18 cellular contexts compared by ENCODE assay signal in the genomic region with DNA sequence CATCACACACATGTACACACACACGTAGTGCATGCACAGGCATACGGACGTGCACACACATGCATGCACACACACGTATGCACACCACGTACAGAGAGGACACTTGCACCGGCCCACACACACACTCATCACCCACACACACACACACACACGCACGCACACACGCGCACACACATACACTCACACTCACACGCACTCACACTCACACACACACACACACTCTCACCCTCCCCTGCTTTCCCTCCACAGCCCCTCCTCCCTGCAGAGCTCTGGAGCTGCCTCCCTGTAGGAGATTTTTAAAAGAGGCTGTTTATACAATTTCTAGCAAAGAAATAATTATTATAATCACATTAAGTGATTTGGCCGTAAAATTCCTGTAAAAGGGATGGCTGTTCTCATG. TPM values are rescaled to one million over a fixed set of nuclear protein-coding genes. Genes with fewer than 3 reads are reported as not detected.
DNase-seq lines count a peak whose midpoint lies in the region; ATAC-seq and TF ChIP-seq lines count a peak whose summit lies in the region.
"Had no signal": no experiment of that assay in that cellular context is flagged by ENCODE, and none has a peak within 500 bp of the region (broad histone marks: within the 10 kb centered on the region; RNA-seq: fewer than 3 reads in every experiment).

No MANE protein-coding gene starts in this region.

- no peak overlapping the region for H3K4me3 Mint-ChIP-seq in activated CD8-positive, alpha-beta memory T cell treated with anti-CD3 and anti-CD28 coated beads, Interleukin-2, amount 10 ng/mL, durations not matched to agents 7 days and 5 days
- H3K4me3 Mint-ChIP-seq: mesothelial cell of epicardium; stimulated activated naive CD8-positive, alpha-beta T cell treated with anti-CD3 and anti-CD28 coated beads, Interleukin-15, amount 100 ng/mL, for 72 hours had no signal

- peak overlapping the region; percentile 12 for H3K4me2 ChIP-seq in smooth muscle cell

- ATAC-seq in upper lobe of right lung, result no peak
- no peak for ATAC-seq in activated CD8-positive, alpha-beta memory T cell treated with anti-CD3 and anti-CD28 coated beads, Interleukin-2, amount 10 ng/mL, durations not matched to agents 7 days and 5 days
- ATAC-seq: activated CD4-positive, CD25-positive, alpha-beta regulatory T cell treated with anti-CD3 and anti-CD28 coated beads, Interleukin-2, amount 50 U/mL, for 24 hours; K562; stimulated activated naive CD8-positive, alpha-beta T cell treated with anti-CD3 and anti-CD28 coated beads, Interleukin-15, amount 100 ng/mL, for 72 hours had no signal

- H4K20me1 ChIP-seq in smooth muscle cell (ENCODE audit: low read depth), result no peaks in the 10 kb centered on the region

- H3K9me3 ChIP-seq in HUES48 (ENCODE audit: control insufficient read depth, insufficient read depth, low read length), result no peaks in the 10 kb centered on the region
- no peaks in the 10 kb centered on the region for H3K9me3 ChIP-seq in smooth muscle cell (replicated peaks; ENCODE audit: low read depth)
- H3K9me3 ChIP-seq in upper lobe of right lung, result no peaks in the 10 kb centered on the region
- H3K9me3 ChIP-seq: SJSA1 had no signal

- H3K27ac ChIP-seq in HUES48 (ENCODE audit: low read depth, low read length), result peak overlapping the region; percentile 75
- H3K27ac ChIP-seq in smooth muscle cell (ENCODE audit: low read depth), result no peak overlapping the region
- no peak overlapping the region for H3K27ac ChIP-seq in upper lobe of right lung
- H3K27ac ChIP-seq: SJSA1 had no signal

- H3K27ac Mint-ChIP-seq in activated CD8-positive, alpha-beta memory T cell treated with anti-CD3 and anti-CD28 coated beads, Interleukin-2, amount 10 ng/mL, durations not matched to agents 7 days and 5 days, result no peak overlapping the region
- H3K27ac Mint-ChIP-seq: stimulated activated naive CD8-positive, alpha-beta T cell treated with anti-CD3 and anti-CD28 coated beads, Interleukin-15, amount 100 ng/mL, for 72 hours had no signal

- H3K36me3 Mint-ChIP-seq in activated CD8-positive, alpha-beta memory T cell treated with anti-CD3 and anti-CD28 coated beads, Interleukin-2, amount 10 ng/mL, durations not matched to agents 7 days and 5 days, result no peaks in the 10 kb centered on the region
- H3K36me3 Mint-ChIP-seq: mesothelial cell of epicardium had no signal

- WGBS in smooth muscle cell (ENCODE audit: low lambda C conversion rate), result 68% methylated on average over 12 of the region's 12 CpGs

- intact Hi-C loops in upper lobe of right lung (cut with DNase I), result no loop called here

- TF ChIP-seq CTCF in smooth muscle cell (IDR thresholded peaks at IDR 0.05; ENCODE audit: borderline replicate concordance, insufficient read depth, poor library complexity, severe bottlenecking) (no peak), upper lobe of right lung (IDR thresholded peaks at IDR 0.05) (no peak)

- no peaks in the 10 kb centered on the region for H3K4me1 Mint-ChIP-seq in activated CD8-positive, alpha-beta memory T cell treated with anti-CD3 and anti-CD28 coated beads, Interleukin-2, amount 10 ng/mL, durations not matched to agents 7 days and 5 days
- H3K4me1 Mint-ChIP-seq: stimulated activated naive CD8-positive, alpha-beta T cell treated with anti-CD3 and anti-CD28 coated beads, Interleukin-15, amount 100 ng/mL, for 72 hours had no signal

- H3K36me3 ChIP-seq in HUES48 (ENCODE audit: control insufficient read depth, insufficient read depth, low read length), result no peaks in the 10 kb centered on the region
- H3K36me3 ChIP-seq in smooth muscle cell (ENCODE audit: low read depth), result no peaks in the 10 kb centered on the region
- H3K36me3 ChIP-seq in upper lobe of right lung, result no peaks in the 10 kb centered on the region
- H3K36me3 ChIP-seq: SJSA1 had no signal

- H3K9ac ChIP-seq in HUES48 (ENCODE audit: low read depth, low read length) (no peak overlapping the region), smooth muscle cell (ENCODE audit: low read depth) (no peak overlapping the region)

- H3K9me3 Mint-ChIP-seq in activated CD8-positive, alpha-beta memory T cell treated with anti-CD3 and anti-CD28 coated beads, Interleukin-2, amount 10 ng/mL, durations not matched to agents 7 days and 5 days (ENCODE audit: low read depth), result no peaks in the 10 kb centered on the region
- H3K9me3 Mint-ChIP-seq: mesothelial cell of epicardium; stimulated activated naive CD8-positive, alpha-beta T cell treated with anti-CD3 and anti-CD28 coated beads, Interleukin-15, amount 100 ng/mL, for 72 hours had no signal

- H3K79me2 ChIP-seq in smooth muscle cell (ENCODE audit: low read depth), result no peaks in the 10 kb centered on the region

- H3F3A ChIP-seq in smooth muscle cell (ENCODE audit: low read depth), result no peaks in the 10 kb centered on the region

- H3K4me1 ChIP-seq in HUES48 (ENCODE audit: control insufficient read depth, insufficient read depth, low read length) (peaks cover 11% of the 10 kb centered on the region; the same call in 1 of the 2 replicates), smooth muscle cell (ENCODE audit: low read depth) (peaks cover 7% of the 10 kb centered on the region), upper lobe of right lung (peaks cover 23% of the 10 kb centered on the region)

- H3K4me3 ChIP-seq in HUES48 (ENCODE audit: low read depth, low read length) (no peak overlapping the region), smooth muscle cell (no peak overlapping the region), upper lobe of right lung (no peak overlapping the region)
- H3K4me3 ChIP-seq: K562, SJSA1 had no signal

- no peak overlapping the region for H2AFZ ChIP-seq in smooth muscle cell (ENCODE audit: low read depth)

- H3K27me3 ChIP-seq in HUES48 (ENCODE audit: control insufficient read depth, insufficient read depth, low read length) (no peaks in the 10 kb centered on the region), smooth muscle cell (ENCODE audit: low read depth) (no peaks in the 10 kb centered on the region), upper lobe of right lung (no peaks in the 10 kb centered on the region)
- H3K27me3 ChIP-seq: SJSA1 had no signal

- H3K27me3 Mint-ChIP-seq in activated CD8-positive, alpha-beta memory T cell treated with anti-CD3 and anti-CD28 coated beads, Interleukin-2, amount 10 ng/mL, durations not matched to agents 7 days and 5 days, result no peaks in the 10 kb centered on the region
- H3K27me3 Mint-ChIP-seq: stimulated activated naive CD8-positive, alpha-beta T cell treated with anti-CD3 and anti-CD28 coated beads, Interleukin-15, amount 100 ng/mL, for 72 hours had no signal

- CTCF ChIA-PET in activated CD8-positive, alpha-beta memory T cell treated with anti-CD3 and anti-CD28 coated beads, Interleukin-2, amount 10 ng/mL, durations not matched to agents 7 days and 5 days (lab: Charles Lee), result no interaction called here

- DNase-seq in NCI-H69 (lab: John Stamatoyannopoulos, UW) (peak; percentile 15), islet precursor cell (peak; percentile 17), smooth muscle cell (lab: John Stamatoyannopoulos, UW; ENCODE audit: unreplicated experiment) (no peak), germinal center (ENCODE audit: low spot score) (no peak), upper lobe of right lung (no peak)
- no peak for DNase-seq in activated CD8-positive, alpha-beta memory T cell treated with anti-CD3 and anti-CD28 coated beads, Interleukin-2, amount 10 ng/mL, durations not matched to agents 7 days and 5 days
- DNase-seq: hippocampal formation; NCI-H1930; NCI-H524; stimulated activated naive CD8-positive, alpha-beta T cell treated with anti-CD3 and anti-CD28 coated beads, Interleukin-15, amount 100 ng/mL, for 72 hours; T-helper 9 cell had no signal

RNA-seq across cellular contexts. Expression of a gene that starts 36.5 kb away (rescaled TPM):
- 0.36 and 0.81 TPM in 2 replicates for total RNA-seq in smooth muscle cell
- polyA plus RNA-seq in smooth muscle cell, result 1.1 and 3.0 TPM in 2 replicates
- total RNA-seq in upper lobe of right lung, result 38.4 TPM
- total RNA-seq in activated CD8-positive, alpha-beta memory T cell treated with anti-CD3 and anti-CD28 coated beads, Interleukin-2, amount 10 ng/mL, durations not matched to agents 7 days and 5 days, result 1 to 10 TPM; 3.6 to 4.6 TPM

RNA-seq across cellular contexts. Expression of a gene that starts 55.7 kb away (rescaled TPM):
- total RNA-seq in smooth muscle cell (not detected in 2 replicates), upper lobe of right lung (0.26 TPM)
- not detected in 2 replicates for polyA plus RNA-seq in smooth muscle cell
- not detected for total RNA-seq in activated CD8-positive, alpha-beta memory T cell treated with anti-CD3 and anti-CD28 coated beads, Interleukin-2, amount 10 ng/mL, durations not matched to agents 7 days and 5 days
- total RNA-seq: K562, kidney epithelial cell, OCI-LY7, SJSA1 had no signal
- polyA plus RNA-seq: K562 had no signal

Comparison
In these comparisons a context has a peak if more than half of its experiments do, and no peak if none do; other contexts are left out.
1. DNase-seq: peak in NCI-H69 (single experiment) and islet precursor cell (single experiment); none in smooth muscle cell (single experiment), germinal center (single experiment), upper lobe of right lung (single experiment) and activated CD8-positive, alpha-beta memory T cell treated with anti-CD3 and anti-CD28 coated beads, Interleukin-2, amount 10 ng/mL, durations not matched to agents 7 days and 5 days (single experiment).